29 cellular contexts compared by ENCODE assay signal in the genomic region with DNA sequence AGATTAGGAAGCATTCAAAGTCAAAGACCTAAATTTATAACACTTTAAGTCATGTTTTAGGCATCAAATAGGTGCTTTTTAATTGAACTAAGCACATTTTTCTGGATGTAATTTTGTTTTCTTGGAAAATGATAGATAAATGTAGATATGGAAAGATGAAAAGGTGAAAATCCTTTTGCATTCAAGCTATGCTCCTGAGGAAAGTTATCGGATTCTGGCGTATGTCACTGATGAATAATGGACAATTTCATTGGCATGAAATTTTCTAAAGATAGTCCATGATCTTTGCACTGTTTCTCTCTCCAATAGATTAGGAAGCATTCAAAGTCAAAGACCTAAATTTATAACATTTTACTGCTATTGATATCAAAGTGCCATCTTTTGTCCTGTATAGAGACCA.
DNase-seq lines count a peak whose midpoint lies in the region; TF ChIP-seq lines count a peak whose summit lies in the region.
"Had no signal": no experiment of that assay in that cellular context is flagged by ENCODE, and none has a peak within 500 bp of the region (broad histone marks: within the 10 kb centered on the region; RNA-seq: fewer than 3 reads in every experiment).

No MANE protein-coding gene starts in this region.

- TF ChIP-seq CTCF in neural cell (IDR thresholded peaks at IDR 0.05; ENCODE audit: poor library complexity, severe bottlenecking), result no peak
- TF ChIP-seq CTCF in smooth muscle cell (IDR thresholded peaks at IDR 0.05; ENCODE audit: borderline replicate concordance, insufficient read depth, poor library complexity, severe bottlenecking), result no peak

- no peaks in the 10 kb centered on the region for H3K4me1 ChIP-seq in smooth muscle cell (ENCODE audit: low read depth)
- H3K4me1 ChIP-seq: A549; BE2C; BLaER1; BLaER1 treated with 17β-estradiol and CSF1 and Interleukin-3, amounts not matched to agents 10 nM and 100 nM; Caco-2 had no signal

- H3K9me3 ChIP-seq in neural cell (ENCODE audit: low read length) (no peaks in the 10 kb centered on the region), smooth muscle cell (replicated peaks; ENCODE audit: low read depth) (no peaks in the 10 kb centered on the region)
- H3K9me3 ChIP-seq: A549; BE2C; BLaER1; BLaER1 treated with 17β-estradiol and CSF1 and Interleukin-3, amounts not matched to agents 10 nM and 100 nM; Caco-2 had no signal

- H3K36me3 ChIP-seq in neural cell (ENCODE audit: insufficient read depth, low read length) (no peaks in the 10 kb centered on the region), smooth muscle cell (ENCODE audit: low read depth) (no peaks in the 10 kb centered on the region)
- H3K36me3 ChIP-seq: BE2C; BLaER1; BLaER1 treated with 17β-estradiol and CSF1 and Interleukin-3, amounts not matched to agents 10 nM and 100 nM had no signal

- no peak overlapping the region for H3K9ac ChIP-seq in neural cell (ENCODE audit: low read length)
- no peak overlapping the region for H3K9ac ChIP-seq in smooth muscle cell (ENCODE audit: low read depth)
- H3K9ac ChIP-seq: BLaER1; BLaER1 treated with 17β-estradiol and CSF1 and Interleukin-3, amounts not matched to agents 10 nM and 100 nM had no signal

- H3K4me2 ChIP-seq in neural cell (ENCODE audit: low read length), result no peak overlapping the region
- no peak overlapping the region for H3K4me2 ChIP-seq in smooth muscle cell
- H3K4me2 ChIP-seq: A549; BLaER1; BLaER1 treated with 17β-estradiol and CSF1 and Interleukin-3, amounts not matched to agents 10 nM and 100 nM had no signal

- peak; percentile 71 for TF ChIP-seq EP300 in neural cell (conservative IDR thresholded peaks at IDR 0.05; ENCODE audit: poor library complexity, severe bottlenecking)

- no peaks in the 10 kb centered on the region for H3K9me2 ChIP-seq in neural cell (ENCODE audit: insufficient read depth, low read length)

- H3K79me2 ChIP-seq in neural cell (replicated peaks; ENCODE audit: insufficient read depth, low read length) (no peaks in the 10 kb centered on the region), smooth muscle cell (ENCODE audit: low read depth) (no peaks in the 10 kb centered on the region)

- DNase-seq in smooth muscle cell (lab: John Stamatoyannopoulos, UW; ENCODE audit: unreplicated experiment), result no peak
- no peak for DNase-seq in NCI-H1694 treated with DMSO at 0.1 percent for 48 hours (lab: John Stamatoyannopoulos, UW)
- DNase-seq in anterior cingulate cortex (lab: John Stamatoyannopoulos, UW), result no peak
- DNase-seq: 8988T; ACHN; AML-193; BE2C; C1 segment of cervical spinal cord; Caco-2; Calu3; CD4-positive, alpha-beta memory T cell; CD4-positive, alpha-beta T cell; CD4-positive, CD25-positive, alpha-beta regulatory T cell; CD8-positive, alpha-beta memory T cell; CD8-positive, alpha-beta T cell; COR-L47; DMS 273 treated with DMSO at 0.1 percent for 48 hours; DMS153; DMS53; DMS79; DMS79 treated with DMSO at 0.1 percent for 48 hours; DND-41; EL had no signal

- H2AFZ ChIP-seq in neural cell (ENCODE audit: low read depth, low read length), result no peak overlapping the region
- H2AFZ ChIP-seq in smooth muscle cell (ENCODE audit: low read depth), result peak overlapping the region; percentile 81

- H3K4me3 ChIP-seq in neural cell (ENCODE audit: low read length) (no peak overlapping the region), smooth muscle cell (no peak overlapping the region)
- H3K4me3 ChIP-seq: A549; BLaER1; BLaER1 treated with 17β-estradiol and CSF1 and Interleukin-3, amounts not matched to agents 10 nM and 100 nM had no signal

- H4K20me1 ChIP-seq in neural cell (ENCODE audit: insufficient read depth) (no peaks in the 10 kb centered on the region), smooth muscle cell (ENCODE audit: low read depth) (no peaks in the 10 kb centered on the region)
- H4K20me1 ChIP-seq: BLaER1; BLaER1 treated with 17β-estradiol and CSF1 and Interleukin-3, amounts not matched to agents 10 nM and 100 nM had no signal

- 94% methylated on average over 2 of the region's 2 CpGs for WGBS in smooth muscle cell (ENCODE audit: low lambda C conversion rate)

- H3K27me3 ChIP-seq in neural cell (ENCODE audit: insufficient read depth, low read depth, low read length) (no peaks in the 10 kb centered on the region), smooth muscle cell (ENCODE audit: low read depth) (no peaks in the 10 kb centered on the region)
- H3K27me3 ChIP-seq: BE2C; BLaER1; BLaER1 treated with 17β-estradiol and CSF1 and Interleukin-3, amounts not matched to agents 10 nM and 100 nM had no signal

- H3F3A ChIP-seq in neural cell (ENCODE audit: insufficient read depth, low read length, poor library complexity, severe bottlenecking), result no peaks in the 10 kb centered on the region
- H3F3A ChIP-seq in smooth muscle cell (ENCODE audit: low read depth), result no peaks in the 10 kb centered on the region

- no peak for TF ChIP-seq RAD21 in neural cell (conservative IDR thresholded peaks at IDR 0.05)

- peak overlapping the region; percentile 16 for H3K27ac ChIP-seq in neural cell (ENCODE audit: low read length)
- no peak overlapping the region for H3K27ac ChIP-seq in smooth muscle cell (ENCODE audit: low read depth)
- H3K27ac ChIP-seq: 22Rv1; A549; BLaER1; BLaER1 treated with 17β-estradiol and CSF1 and Interleukin-3, amounts not matched to agents 10 nM and 100 nM; C4-2B had no signal

TF ChIP-seq in neural cell, 6 proteins besides CTCF, POLR2A, EP300 and RAD21:
- TF ChIP-seq TAF1 (IDR thresholded peaks at IDR 0.05; ENCODE audit: low read depth) (no peak), SMC3 (conservative IDR thresholded peaks at IDR 0.05; ENCODE audit: poor library complexity) (no peak), POLR2AphosphoS5 (IDR thresholded peaks at IDR 0.05) (peak; percentile 61), MXI1 (conservative IDR thresholded peaks at IDR 0.05; ENCODE audit: poor library complexity, severe bottlenecking) (no peak), EZH2 (IDR thresholded peaks at IDR 0.05; ENCODE audit: borderline replicate concordance, insufficient read depth, low read length, poor library complexity, severe bottlenecking) (no peak)
- TF ChIP-seq, protein P1, sequence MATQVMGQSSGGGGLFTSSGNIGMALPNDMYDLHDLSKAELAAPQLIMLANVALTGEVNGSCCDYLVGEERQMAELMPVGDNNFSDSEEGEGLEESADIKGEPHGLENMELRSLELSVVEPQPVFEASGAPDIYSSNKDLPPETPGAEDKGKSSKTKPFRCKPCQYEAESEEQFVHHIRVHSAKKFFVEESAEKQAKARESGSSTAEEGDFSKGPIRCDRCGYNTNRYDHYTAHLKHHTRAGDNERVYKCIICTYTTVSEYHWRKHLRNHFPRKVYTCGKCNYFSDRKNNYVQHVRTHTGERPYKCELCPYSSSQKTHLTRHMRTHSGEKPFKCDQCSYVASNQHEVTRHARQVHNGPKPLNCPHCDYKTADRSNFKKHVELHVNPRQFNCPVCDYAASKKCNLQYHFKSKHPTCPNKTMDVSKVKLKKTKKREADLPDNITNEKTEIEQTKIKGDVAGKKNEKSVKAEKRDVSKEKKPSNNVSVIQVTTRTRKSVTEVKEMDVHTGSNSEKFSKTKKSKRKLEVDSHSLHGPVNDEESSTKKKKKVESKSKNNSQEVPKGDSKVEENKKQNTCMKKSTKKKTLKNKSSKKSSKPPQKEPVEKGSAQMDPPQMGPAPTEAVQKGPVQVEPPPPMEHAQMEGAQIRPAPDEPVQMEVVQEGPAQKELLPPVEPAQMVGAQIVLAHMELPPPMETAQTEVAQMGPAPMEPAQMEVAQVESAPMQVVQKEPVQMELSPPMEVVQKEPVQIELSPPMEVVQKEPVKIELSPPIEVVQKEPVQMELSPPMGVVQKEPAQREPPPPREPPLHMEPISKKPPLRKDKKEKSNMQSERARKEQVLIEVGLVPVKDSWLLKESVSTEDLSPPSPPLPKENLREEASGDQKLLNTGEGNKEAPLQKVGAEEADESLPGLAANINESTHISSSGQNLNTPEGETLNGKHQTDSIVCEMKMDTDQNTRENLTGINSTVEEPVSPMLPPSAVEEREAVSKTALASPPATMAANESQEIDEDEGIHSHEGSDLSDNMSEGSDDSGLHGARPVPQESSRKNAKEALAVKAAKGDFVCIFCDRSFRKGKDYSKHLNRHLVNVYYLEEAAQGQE (IDR thresholded peaks at IDR 0.05; ENCODE audit: borderline replicate concordance), result peak; percentile 67
